Comparison of ENCODE assay signal across 9 cellular contexts in the genomic region with DNA sequence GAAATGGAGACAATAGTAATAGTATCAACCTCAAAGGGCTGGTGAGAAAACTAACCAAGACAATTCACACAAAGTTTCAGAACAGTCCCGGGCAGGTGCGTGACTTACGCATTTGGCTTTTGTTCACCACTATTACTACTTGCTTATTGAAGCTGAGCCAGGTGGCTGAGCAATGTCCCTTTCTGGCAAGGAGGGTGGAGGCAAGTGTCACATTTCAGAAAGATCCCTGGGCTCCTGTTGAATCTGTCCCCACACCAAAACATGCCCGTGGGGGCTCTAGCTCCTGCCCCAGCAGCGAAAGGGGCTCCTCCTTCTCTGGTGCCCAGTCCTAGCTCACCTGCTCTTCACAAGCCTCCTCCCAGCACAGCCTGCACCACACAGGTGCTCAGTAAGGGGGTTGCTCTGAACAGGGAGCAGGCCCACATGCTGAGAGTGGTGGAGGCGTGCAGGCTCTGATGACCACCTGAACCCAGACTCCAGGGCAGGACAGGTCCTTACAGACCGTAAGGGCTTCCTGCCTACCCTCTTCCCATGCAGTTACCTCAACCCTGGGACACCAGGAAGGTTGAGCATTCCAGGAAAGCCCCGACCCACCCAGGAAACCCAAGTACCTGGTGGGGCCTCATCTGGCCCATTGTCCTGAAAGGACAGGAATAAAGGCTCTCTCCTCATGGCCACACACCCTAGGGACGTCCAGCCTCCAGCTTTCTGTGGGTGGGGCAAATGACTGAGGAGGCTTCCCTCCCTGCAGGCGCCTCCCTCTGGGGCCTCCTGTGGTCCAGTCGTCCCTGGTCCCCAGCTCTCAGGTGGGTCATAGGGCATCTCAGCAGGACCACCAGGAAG. TPM values are rescaled to one million over a fixed set of nuclear protein-coding genes. Genes with fewer than 3 reads are reported as not detected.
A peak's percentile ranks its signal among the peaks of the same experiment; 100 is the strongest.
DNase-seq lines count a peak whose midpoint lies in the region; ATAC-seq and TF ChIP-seq lines count a peak whose summit lies in the region.
"Had no signal": no experiment of that assay in that cellular context is flagged by ENCODE, and none has a peak within 500 bp of the region (broad histone marks: within the 10 kb centered on the region; RNA-seq: fewer than 3 reads in every experiment).

No MANE protein-coding gene starts in this region.

- no peak for ATAC-seq in stimulated activated memory B cell treated with anti-CD40 and anti-IgM and Interleukin-4, amounts not matched to agents 10 μg/mL and 1 μg/mL and 100 μg/mL, for 72 hours
- no peak for ATAC-seq in HG03457 (IDR thresholded peaks at IDR 0.05; ENCODE audit: unreplicated experiment)

- TF ChIP-seq CTCF in astrocyte of the spinal cord (IDR thresholded peaks at IDR 0.05; ENCODE audit: low read depth, low read length) = no peak

- H3K4me1 Mint-ChIP-seq in stimulated activated memory B cell treated with anti-CD40 and anti-IgM and Interleukin-4, amounts not matched to agents 10 μg/mL and 1 μg/mL and 100 μg/mL, for 72 hours = peaks cover 86% of the 10 kb centered on the region

- no peaks in the 10 kb centered on the region for H3K9me3 Mint-ChIP-seq in stimulated activated memory B cell treated with anti-CD40 and anti-IgM and Interleukin-4, amounts not matched to agents 10 μg/mL and 1 μg/mL and 100 μg/mL, for 72 hours

- in situ Hi-C loops in astrocyte of the spinal cord (cut with HindIII; ENCODE audit: low sequenced_read_pairs) = no loop called here

- DNase-seq in activated gamma-delta T cell treated with Interleukin-2 at 50 U/mL for 16 hours = peak; percentile 34
- DNase-seq in activated gamma-delta T cell (lab: John Stamatoyannopoulos, UW) = no peak
- DNase-seq in NCI-H146 (lab: John Stamatoyannopoulos, UW) = peak; percentile 9
- DNase-seq in astrocyte of the spinal cord (ENCODE audit: low read depth, low spot score) = peak; percentile 49
- no peak for DNase-seq in NCI-H2081 (lab: John Stamatoyannopoulos, UW)
- no peak for DNase-seq in occipital lobe (lab: John Stamatoyannopoulos, UW)

- H3K36me3 Mint-ChIP-seq in stimulated activated memory B cell treated with anti-CD40 and anti-IgM and Interleukin-4, amounts not matched to agents 10 μg/mL and 1 μg/mL and 100 μg/mL, for 72 hours = peaks cover 2% of the 10 kb centered on the region

- no peak overlapping the region for H3K4me3 ChIP-seq in astrocyte of the spinal cord (ENCODE audit: low read depth, low read length)

- no peaks in the 10 kb centered on the region for H3K27me3 Mint-ChIP-seq in stimulated activated memory B cell treated with anti-CD40 and anti-IgM and Interleukin-4, amounts not matched to agents 10 μg/mL and 1 μg/mL and 100 μg/mL, for 72 hours

- H3K27ac Mint-ChIP-seq in stimulated activated memory B cell treated with anti-CD40 and anti-IgM and Interleukin-4, amounts not matched to agents 10 μg/mL and 1 μg/mL and 100 μg/mL, for 72 hours = peak overlapping the region; percentile 94

- peak overlapping the region; percentile 15 for H3K4me3 Mint-ChIP-seq in stimulated activated memory B cell treated with anti-CD40 and anti-IgM and Interleukin-4, amounts not matched to agents 10 μg/mL and 1 μg/mL and 100 μg/mL, for 72 hours

RNA-seq across cellular contexts. Expression of a gene that starts 32.6 kb away (rescaled TPM):
- 51.5 TPM for total RNA-seq in occipital lobe

RNA-seq across cellular contexts. Expression of a gene that starts 33.7 kb away (rescaled TPM):
- total RNA-seq in occipital lobe = not detected
- total RNA-seq: lung microvascular endothelial cell had no signal

RNA-seq across cellular contexts. Expression of a gene that starts 59.8 kb away (rescaled TPM):
- total RNA-seq in occipital lobe = 31.2 TPM

Comparison
In these comparisons a context has a peak if more than half of its experiments do, and no peak if none do; other contexts are left out.
1. DNase-seq: peak in activated gamma-delta T cell treated with Interleukin-2 at 50 U/mL for 16 hours (single experiment), NCI-H146 (single experiment) and astrocyte of the spinal cord (single experiment); none in activated gamma-delta T cell (single experiment), NCI-H2081 (0 of 2) and occipital lobe (single experiment).